Comparison of ENCODE assay signal across 14 cellular contexts in the genomic region with DNA sequence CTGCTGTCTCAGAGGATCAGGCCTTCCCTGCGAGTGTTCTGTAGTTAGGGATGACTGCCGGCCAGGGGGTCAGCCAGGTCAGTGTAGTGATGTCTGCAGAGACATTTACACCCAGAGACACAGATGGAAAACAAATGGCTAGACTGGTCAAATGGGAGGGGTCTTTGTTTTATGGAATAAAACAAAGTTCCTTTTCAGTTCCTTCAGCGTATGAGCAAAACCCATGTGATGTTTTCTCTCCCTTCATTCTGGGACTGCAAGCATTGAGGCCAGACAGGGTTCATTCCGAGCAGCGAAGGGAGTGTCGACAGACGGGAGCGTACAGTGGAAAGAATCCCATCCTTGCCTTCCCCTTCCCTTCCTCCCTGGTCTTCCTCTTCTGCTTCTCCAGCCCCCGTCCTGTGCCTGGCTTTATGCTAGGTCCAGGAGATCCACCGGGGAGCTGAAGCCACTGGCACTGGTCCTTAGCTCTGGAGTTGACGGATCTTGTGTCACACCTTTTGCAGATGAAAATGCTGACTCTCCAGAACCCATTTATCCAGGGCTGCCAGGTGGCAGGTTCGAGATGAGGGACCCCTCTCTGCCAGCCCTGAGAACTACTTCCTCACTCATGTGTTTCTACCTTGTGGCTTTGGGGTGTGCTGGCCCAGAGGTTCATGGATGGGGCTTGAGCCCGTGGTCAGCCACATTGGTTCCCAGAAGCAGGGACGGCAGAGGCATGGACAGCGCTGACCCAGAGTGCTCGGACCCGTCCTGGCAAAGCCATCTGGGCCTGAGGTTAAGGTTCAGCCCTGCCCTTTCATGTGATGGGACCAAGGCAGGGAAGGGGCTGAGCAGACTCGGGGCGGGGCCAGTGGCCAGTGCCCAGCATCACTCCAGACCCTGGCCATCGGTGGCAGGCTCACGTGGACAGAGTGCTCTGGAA. TPM values are rescaled to one million over a fixed set of nuclear protein-coding genes. Genes with fewer than 3 reads are reported as not detected.
DNase-seq lines count a peak whose midpoint lies in the region; ATAC-seq and TF ChIP-seq lines count a peak whose summit lies in the region.
"Had no signal": no experiment of that assay in that cellular context is flagged by ENCODE, and none has a peak within 500 bp of the region (broad histone marks: within the 10 kb centered on the region; RNA-seq: fewer than 3 reads in every experiment).

No MANE protein-coding gene starts in this region.

- intact Hi-C loops in right cardiac atrium (cut with DNase I) (no loop called here), prostate gland (cut with DNase I) (no loop called here), vagina (cut with DNase I) (no loop called here)

- TF ChIP-seq POLR2A in prostate gland (IDR thresholded peaks at IDR 0.05) (no peak), vagina (IDR thresholded peaks at IDR 0.05) (peak in 1 of 2 donors; percentile 40)

- H3K9me3 ChIP-seq in right cardiac atrium (ENCODE audit: control insufficient read depth, low read length) (no peaks in the 10 kb centered on the region), prostate gland (no peaks in the 10 kb centered on the region), vagina (no peaks in the 10 kb centered on the region)

- H3K4me3 ChIP-seq in choroid plexus epithelial cell (ENCODE audit: low read depth, low read length) = no peak overlapping the region
- H3K4me3 ChIP-seq in right cardiac atrium (ENCODE audit: low read length) = no peak overlapping the region
- no peak overlapping the region for H3K4me3 ChIP-seq in prostate gland
- no peak overlapping the region for H3K4me3 ChIP-seq in vagina

- peak; percentile 52 to 57 for ATAC-seq in right cardiac atrium
- no peak for ATAC-seq in activated CD4-positive, CD25-positive, alpha-beta regulatory T cell treated with anti-CD3 and anti-CD28 coated beads, Interleukin-2, amount 50 U/mL, for 24 hours

- WGBS in right cardiac atrium = 70% methylated on average over 21 of the region's 21 CpGs
- WGBS in prostate gland = 80% methylated on average over 21 of the region's 21 CpGs

- peak; percentile 60 for DNase-seq in choroid plexus epithelial cell (ENCODE audit: low read depth)
- DNase-seq in right cardiac atrium = peak in 2 of 3 donors; percentile 63 to 68
- DNase-seq in prostate gland (ENCODE audit: low spot score) = no peak
- DNase-seq in vagina (ENCODE audit: extremely low spot score in 2 of 2) = no peak
- no peak for DNase-seq in dedifferentiated amniotic fluid mesenchymal stem cell (ENCODE audit: extremely low spot score)
- DNase-seq in iPS-NIHi7 (ENCODE audit: extremely low spot score) = no peak
- DNase-seq: activated CD4-positive, alpha-beta T cell treated with anti-CD3 and anti-CD28 coated beads for 1 hour; brain microvascular endothelial cell; CD8-positive, alpha-beta memory T cell; GF-D8; Karpas-422; naive B cell; NCI-H2081 had no signal

- no peaks in the 10 kb centered on the region for H3K4me1 ChIP-seq in right cardiac atrium (ENCODE audit: control insufficient read depth, insufficient read depth, low read length)
- no peaks in the 10 kb centered on the region for H3K4me1 ChIP-seq in prostate gland (replicated peaks)
- peaks cover 26% of the 10 kb centered on the region for H3K4me1 ChIP-seq in vagina

- no peaks in the 10 kb centered on the region for H3K27me3 ChIP-seq in right cardiac atrium (ENCODE audit: control insufficient read depth, insufficient read depth)
- no peaks in the 10 kb centered on the region for H3K27me3 ChIP-seq in prostate gland (replicated peaks; ENCODE audit: insufficient read depth)
- H3K27me3 ChIP-seq in vagina = no peaks in the 10 kb centered on the region
- H3K27me3 ChIP-seq: brain microvascular endothelial cell had no signal

- no peak for TF ChIP-seq CTCF in choroid plexus epithelial cell (conservative IDR thresholded peaks at IDR 0.05; ENCODE audit: low read depth, low read length)
- no peak for TF ChIP-seq CTCF in prostate gland (IDR thresholded peaks at IDR 0.05)
- no peak for TF ChIP-seq CTCF in vagina (IDR thresholded peaks at IDR 0.05)

- H3K27ac ChIP-seq in right cardiac atrium (ENCODE audit: low read length) (peak overlapping the region; percentile 25), prostate gland (peak overlapping the region; percentile 14 to 24), vagina (peak overlapping the region; percentile 88)
- H3K27ac ChIP-seq: brain microvascular endothelial cell had no signal

- no peaks in the 10 kb centered on the region for H3K36me3 ChIP-seq in prostate gland
- no peaks in the 10 kb centered on the region for H3K36me3 ChIP-seq in vagina

RNA-seq across cellular contexts. Expression of a gene that starts 24.2 kb away (rescaled TPM):
- total RNA-seq in right cardiac atrium (100 to 1,000 TPM in 1 of 4 donors, 10 to 100 TPM in 3; 80.5 to 137 (median 84.2) TPM), prostate gland (10 to 100 TPM; 26.9 to 36.8 TPM), vagina (53.8 TPM)
- polyA plus RNA-seq in right cardiac atrium = 126 TPM

RNA-seq across cellular contexts. Expression of a gene that starts 24.3 kb away (rescaled TPM):
- total RNA-seq in right cardiac atrium (10 to 100 TPM; 14.1 to 19.7 (median 16.1) TPM), prostate gland (10 to 100 TPM; 24.8 to 50.8 TPM), vagina (19.4 TPM)
- 13.1 TPM for polyA plus RNA-seq in right cardiac atrium

Comparison
In these comparisons a context has a peak if more than half of its experiments do, and no peak if none do; other contexts are left out.
1. DNase-seq: peak in choroid plexus epithelial cell (single experiment) and right cardiac atrium (2 of 3); none in prostate gland (single experiment), vagina (0 of 2), dedifferentiated amniotic fluid mesenchymal stem cell (single experiment) and iPS-NIHi7 (single experiment).
2. ATAC-seq: peak in right cardiac atrium (2 of 2); none in activated CD4-positive, CD25-positive, alpha-beta regulatory T cell treated with anti-CD3 and anti-CD28 coated beads, Interleukin-2, amount 50 U/mL, for 24 hours (0 of 2).
3. H3K27ac ChIP-seq: peak in every context shown above with its lines; median percentile 88 in vagina; 25 in right cardiac atrium; 19 in prostate gland.